Comparison of ENCODE assay signal across 31 cellular contexts in genomic region chr1:218891577-218891976, GRCh38.
"Had no signal": no experiment of that assay in that cellular context is flagged by ENCODE, and none has a peak within 500 bp of the region (broad histone marks: within the 10 kb centered on the region; RNA-seq: fewer than 3 reads in every experiment).

No MANE protein-coding gene starts in this region.

- H3K9me3 ChIP-seq: adrenal gland, ascending aorta, body of pancreas, breast epithelium had no signal

- H3K27me3 ChIP-seq: adrenal gland, ascending aorta, body of pancreas, brain microvascular endothelial cell, breast epithelium, cardiac muscle cell had no signal

- H3K36me3 ChIP-seq: adrenal gland, ascending aorta, brain microvascular endothelial cell, breast epithelium, cardiac muscle cell had no signal

- H3K4me3 ChIP-seq: adrenal gland, ascending aorta, body of pancreas, breast epithelium, cardiac muscle cell had no signal

- H3K27ac ChIP-seq: adrenal gland, ascending aorta, body of pancreas, brain microvascular endothelial cell, breast epithelium, cardiac muscle cell had no signal

- DNase-seq: activated effector memory CD4-positive, alpha-beta T cell treated with Interleukin-2 at 50 U/mL for 16 hours; activated gamma-delta T cell; activated gamma-delta T cell treated with Interleukin-2 at 50 U/mL for 16 hours; activated naive CD4-positive, alpha-beta T cell; activated naive CD4-positive, alpha-beta T cell treated with anti-CD3 and anti-CD28 coated beads for 36 hours; activated naive CD4-positive, alpha-beta T cell treated with anti-CD3 and anti-CD28 coated beads, Interleukin-2, amount 10 ng/mL, durations not matched to agents 7 days and 5 days; activated naive CD4-positive, alpha-beta T cell treated with anti-CD3 and anti-CD28 coated beads, Interleukin-2, amount 50 U/mL, for 16 hours; activated naive CD4-positive, alpha-beta T cell treated with Interleukin-2 at 50 U/mL for 16 hours; activated naive CD8-positive, alpha-beta T cell treated with anti-CD3 and anti-CD28 coated beads for 36 hours; activated naive CD8-positive, alpha-beta T cell treated with anti-CD3 and anti-CD28 coated beads, Interleukin-2, amount 10 ng/mL, durations not matched to agents 7 days and 5 days; activated naive CD8-positive, alpha-beta T cell treated with anti-CD3 and anti-CD28 coated beads, Interleukin-2, amount 50 U/mL, for 24 hours; activated T-cell treated with anti-CD3 and anti-CD28 coated beads, Interleukin-2, amount 50 U/mL, for 1 hour; activated T-cell treated with anti-CD3 and anti-CD28 coated beads, Interleukin-2, amount 50 U/mL, for 24 hours; activated T-cell treated with anti-CD3 and anti-CD28 coated beads, Interleukin-2, amount 50 U/mL, for 4 hours; activated T-cell treated with anti-CD3 and anti-CD28 coated beads, Interleukin-2, amount 50 U/mL, for 48 hours; activated T-cell treated with anti-CD3 and anti-CD28 coated beads, Interleukin-2, amount 50 U/mL, for 72 hours; adrenal gland; amniotic stem cell; amygdala; anterior cingulate cortex; aorta; body of pancreas; brain microvascular endothelial cell; caudate nucleus; central memory CD4-positive, alpha-beta T cell; cerebellar nuclear complex had no signal

- H3K4me1 ChIP-seq: adrenal gland, ascending aorta, body of pancreas, breast epithelium had no signal

- ATAC-seq: activated naive CD4-positive, alpha-beta T cell treated with anti-CD3 and anti-CD28 coated beads, Interleukin-2, amount 50 U/mL, for 72 hours; activated naive CD8-positive, alpha-beta T cell treated with anti-CD3 and anti-CD28 coated beads, Interleukin-2, amount 50 U/mL, for 24 hours; activated T-cell treated with anti-CD3 and anti-CD28 coated beads, Interleukin-2, amount 50 U/mL, for 4 hours; activated T-cell treated with anti-CD3 and anti-CD28 coated beads, Interleukin-2, amount 50 U/mL, for 72 hours; activated T-helper 17 cell treated with anti-CD3 and anti-CD28 coated beads, Interleukin-2, amount 50 U/mL, for 72 hours; body of pancreas had no signal
